In genomic region chr6:148238713-148239112, GRCh38 we compare ENCODE assay signal across 28 cellular contexts.
"Had no signal": no experiment of that assay in that cellular context is flagged by ENCODE, and none has a peak within 500 bp of the region (broad histone marks: within the 10 kb centered on the region; RNA-seq: fewer than 3 reads in every experiment).

No MANE protein-coding gene starts in this region.

- H3K9me3 ChIP-seq: gastroesophageal sphincter, heart left ventricle, mucosa of descending colon, ovary, psoas muscle, sigmoid colon, stomach, thyroid gland, upper lobe of left lung had no signal

- H3K27ac ChIP-seq: foreskin keratinocyte, gastroesophageal sphincter, hepatocyte, ovary, psoas muscle, upper lobe of left lung had no signal

- ATAC-seq: foreskin keratinocyte; gastroesophageal sphincter; left lobe of liver; naive thymus-derived CD4-positive, alpha-beta T cell; stimulated activated effector memory CD8-positive, alpha-beta T cell treated with anti-CD3 and anti-CD28 coated beads, Interleukin-12 subunit alpha, Interleukin-12 subunit beta, amount 100 ng/mL, for 72 hours had no signal

- H3K27me3 ChIP-seq: foreskin keratinocyte, gastroesophageal sphincter, heart left ventricle, hepatocyte, ovary, sigmoid colon, stomach, thyroid gland, upper lobe of left lung had no signal

- DNase-seq: cerebellar nuclear complex; effector CD8-positive, alpha-beta T cell; endodermal cell; erythroblast; foreskin keratinocyte; heart left ventricle; kidney; mesenchymal stem cell; naive thymus-derived CD4-positive, alpha-beta T cell; occipital lobe; ovary; posterior cingulate gyrus; psoas muscle; right cardiac atrium; sigmoid colon; stimulated activated CD4-positive, alpha-beta T cell treated with anti-CD3 and anti-CD28 coated beads, Interleukin-2, amount 100 ng/mL, for 24 hours; stimulated activated CD4-positive, alpha-beta T cell treated with anti-CD3 and anti-CD28 coated beads, Interleukin-4, amount 100 ng/mL, for 24 hours; stimulated activated naive CD4-positive, alpha-beta T cell treated with Interleukin-2 at 50 U/mL for 16 hours; thyroid gland; upper lobe of left lung had no signal

- H3K36me3 ChIP-seq: gastroesophageal sphincter, heart left ventricle, ovary, sigmoid colon, stomach, thyroid gland, upper lobe of left lung had no signal

- H3K4me3 ChIP-seq: gastroesophageal sphincter, heart left ventricle, hepatocyte, lung, mucosa of descending colon, ovary, psoas muscle, sigmoid colon, stomach, thyroid gland, upper lobe of left lung had no signal

- H3K4me2 ChIP-seq: hepatocyte had no signal

- H3K4me3 Mint-ChIP-seq: endodermal cell; mesothelial cell of epicardium; naive thymus-derived CD4-positive, alpha-beta T cell; stimulated activated effector memory CD8-positive, alpha-beta T cell treated with anti-CD3 and anti-CD28 coated beads, Interleukin-12 subunit alpha, Interleukin-12 subunit beta, amount 100 ng/mL, for 72 hours had no signal

- H2AFZ ChIP-seq: hepatocyte had no signal

- H3K9me3 Mint-ChIP-seq: endodermal cell; mesothelial cell of epicardium; stimulated activated effector memory CD8-positive, alpha-beta T cell treated with anti-CD3 and anti-CD28 coated beads, Interleukin-12 subunit alpha, Interleukin-12 subunit beta, amount 100 ng/mL, for 72 hours had no signal

- H3K27ac Mint-ChIP-seq: endodermal cell; naive thymus-derived CD4-positive, alpha-beta T cell; stimulated activated effector memory CD8-positive, alpha-beta T cell treated with anti-CD3 and anti-CD28 coated beads, Interleukin-12 subunit alpha, Interleukin-12 subunit beta, amount 100 ng/mL, for 72 hours had no signal

- H3K36me3 Mint-ChIP-seq: mesothelial cell of epicardium; naive thymus-derived CD4-positive, alpha-beta T cell; stimulated activated effector memory CD8-positive, alpha-beta T cell treated with anti-CD3 and anti-CD28 coated beads, Interleukin-12 subunit alpha, Interleukin-12 subunit beta, amount 100 ng/mL, for 72 hours had no signal

- H3K4me1 Mint-ChIP-seq: naive thymus-derived CD4-positive, alpha-beta T cell; stimulated activated effector memory CD8-positive, alpha-beta T cell treated with anti-CD3 and anti-CD28 coated beads, Interleukin-12 subunit alpha, Interleukin-12 subunit beta, amount 100 ng/mL, for 72 hours had no signal

- H3K4me1 ChIP-seq: upper lobe of left lung had no signal
